ENCODE assay signal across 1 cellular context in the genomic region with DNA sequence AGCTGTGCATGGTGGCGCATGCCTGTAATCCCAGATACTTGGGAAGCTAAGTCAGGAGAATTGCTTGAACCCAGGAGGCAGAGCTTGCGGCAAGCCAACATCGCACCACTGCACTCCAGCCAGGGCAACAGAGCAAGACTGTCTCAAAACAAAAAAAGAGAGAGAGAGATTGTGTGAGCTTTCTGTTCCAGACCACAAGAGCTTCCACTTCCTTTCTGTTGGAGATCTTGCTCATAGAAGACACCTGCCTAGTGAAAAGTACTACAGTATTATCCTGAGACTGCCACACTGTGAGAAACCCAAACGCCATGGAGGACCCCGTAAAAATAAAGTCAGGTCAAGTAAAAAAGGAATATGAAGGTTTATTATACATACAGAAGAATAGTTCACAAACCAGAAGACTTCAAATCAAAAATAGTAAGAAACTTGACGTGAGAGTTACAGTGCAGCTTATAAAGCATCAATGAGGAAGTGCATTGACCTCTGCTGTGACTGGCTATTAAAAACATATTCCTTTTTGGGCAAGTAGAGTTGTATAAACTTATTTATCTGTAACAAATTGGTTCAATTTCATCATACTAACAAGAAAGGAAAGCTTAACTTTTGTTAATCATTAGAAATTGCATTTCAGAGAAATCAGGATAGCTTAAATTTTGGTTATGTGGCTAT.
TF ChIP-seq lines count a peak whose summit lies in the region.

No MANE protein-coding gene starts in this region.

TF ChIP-seq in HepG2, 621 proteins besides CTCF, POLR2A, EP300 and RAD21 (continued from another document):
- TF ChIP-seq RXRB (CRISPR knock-in tag; IDR thresholded peaks at IDR 0.05; ENCODE audit: borderline replicate concordance): no peak
- no peak for TF ChIP-seq KLF16 (CRISPR knock-in tag; IDR thresholded peaks at IDR 0.05)
- TF ChIP-seq, protein P1, sequence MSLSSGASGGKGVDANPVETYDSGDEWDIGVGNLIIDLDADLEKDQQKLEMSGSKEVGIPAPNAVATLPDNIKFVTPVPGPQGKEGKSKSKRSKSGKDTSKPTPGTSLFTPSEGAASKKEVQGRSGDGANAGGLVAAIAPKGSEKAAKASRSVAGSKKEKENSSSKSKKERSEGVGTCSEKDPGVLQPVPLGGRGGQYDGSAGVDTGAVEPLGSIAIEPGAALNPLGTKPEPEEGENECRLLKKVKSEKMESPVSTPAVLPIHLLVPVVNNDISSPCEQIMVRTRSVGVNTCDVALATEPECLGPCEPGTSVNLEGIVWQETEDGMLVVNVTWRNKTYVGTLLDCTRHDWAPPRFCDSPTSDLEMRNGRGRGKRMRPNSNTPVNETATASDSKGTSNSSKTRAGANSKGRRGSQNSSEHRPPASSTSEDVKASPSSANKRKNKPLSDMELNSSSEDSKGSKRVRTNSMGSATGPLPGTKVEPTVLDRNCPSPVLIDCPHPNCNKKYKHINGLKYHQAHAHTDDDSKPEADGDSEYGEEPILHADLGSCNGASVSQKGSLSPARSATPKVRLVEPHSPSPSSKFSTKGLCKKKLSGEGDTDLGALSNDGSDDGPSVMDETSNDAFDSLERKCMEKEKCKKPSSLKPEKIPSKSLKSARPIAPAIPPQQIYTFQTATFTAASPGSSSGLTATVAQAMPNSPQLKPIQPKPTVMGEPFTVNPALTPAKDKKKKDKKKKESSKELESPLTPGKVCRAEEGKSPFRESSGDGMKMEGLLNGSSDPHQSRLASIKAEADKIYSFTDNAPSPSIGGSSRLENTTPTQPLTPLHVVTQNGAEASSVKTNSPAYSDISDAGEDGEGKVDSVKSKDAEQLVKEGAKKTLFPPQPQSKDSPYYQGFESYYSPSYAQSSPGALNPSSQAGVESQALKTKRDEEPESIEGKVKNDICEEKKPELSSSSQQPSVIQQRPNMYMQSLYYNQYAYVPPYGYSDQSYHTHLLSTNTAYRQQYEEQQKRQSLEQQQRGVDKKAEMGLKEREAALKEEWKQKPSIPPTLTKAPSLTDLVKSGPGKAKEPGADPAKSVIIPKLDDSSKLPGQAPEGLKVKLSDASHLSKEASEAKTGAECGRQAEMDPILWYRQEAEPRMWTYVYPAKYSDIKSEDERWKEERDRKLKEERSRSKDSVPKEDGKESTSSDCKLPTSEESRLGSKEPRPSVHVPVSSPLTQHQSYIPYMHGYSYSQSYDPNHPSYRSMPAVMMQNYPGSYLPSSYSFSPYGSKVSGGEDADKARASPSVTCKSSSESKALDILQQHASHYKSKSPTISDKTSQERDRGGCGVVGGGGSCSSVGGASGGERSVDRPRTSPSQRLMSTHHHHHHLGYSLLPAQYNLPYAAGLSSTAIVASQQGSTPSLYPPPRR (CRISPR knock-in tag; IDR thresholded peaks at IDR 0.05; ENCODE audit: borderline replicate concordance): no peak
- TF ChIP-seq, protein P2, sequence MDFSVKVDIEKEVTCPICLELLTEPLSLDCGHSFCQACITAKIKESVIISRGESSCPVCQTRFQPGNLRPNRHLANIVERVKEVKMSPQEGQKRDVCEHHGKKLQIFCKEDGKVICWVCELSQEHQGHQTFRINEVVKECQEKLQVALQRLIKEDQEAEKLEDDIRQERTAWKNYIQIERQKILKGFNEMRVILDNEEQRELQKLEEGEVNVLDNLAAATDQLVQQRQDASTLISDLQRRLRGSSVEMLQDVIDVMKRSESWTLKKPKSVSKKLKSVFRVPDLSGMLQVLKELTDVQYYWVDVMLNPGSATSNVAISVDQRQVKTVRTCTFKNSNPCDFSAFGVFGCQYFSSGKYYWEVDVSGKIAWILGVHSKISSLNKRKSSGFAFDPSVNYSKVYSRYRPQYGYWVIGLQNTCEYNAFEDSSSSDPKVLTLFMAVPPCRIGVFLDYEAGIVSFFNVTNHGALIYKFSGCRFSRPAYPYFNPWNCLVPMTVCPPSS (IDR thresholded peaks at IDR 0.05): no peak
- TF ChIP-seq CBX1 (IDR thresholded peaks at IDR 0.05; ENCODE audit: low read depth): no peak
- no peak for TF ChIP-seq NFIB (CRISPR knock-in tag; IDR thresholded peaks at IDR 0.05; ENCODE audit: borderline replicate concordance)
- TF ChIP-seq, protein P3, sequence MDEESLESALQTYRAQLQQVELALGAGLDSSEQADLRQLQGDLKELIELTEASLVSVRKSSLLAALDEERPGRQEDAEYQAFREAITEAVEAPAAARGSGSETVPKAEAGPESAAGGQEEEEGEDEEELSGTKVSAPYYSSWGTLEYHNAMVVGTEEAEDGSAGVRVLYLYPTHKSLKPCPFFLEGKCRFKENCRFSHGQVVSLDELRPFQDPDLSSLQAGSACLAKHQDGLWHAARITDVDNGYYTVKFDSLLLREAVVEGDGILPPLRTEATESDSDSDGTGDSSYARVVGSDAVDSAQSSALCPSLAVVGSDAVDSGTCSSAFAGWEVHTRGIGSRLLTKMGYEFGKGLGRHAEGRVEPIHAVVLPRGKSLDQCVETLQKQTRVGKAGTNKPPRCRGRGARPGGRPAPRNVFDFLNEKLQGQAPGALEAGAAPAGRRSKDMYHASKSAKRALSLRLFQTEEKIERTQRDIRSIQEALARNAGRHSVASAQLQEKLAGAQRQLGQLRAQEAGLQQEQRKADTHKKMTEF (CRISPR knock-in tag; IDR thresholded peaks at IDR 0.05): no peak
TF ChIP-seq in HepG2: peak in this region for 0.
